Comparison of ENCODE assay signal across 4 cellular contexts in the genomic region with DNA sequence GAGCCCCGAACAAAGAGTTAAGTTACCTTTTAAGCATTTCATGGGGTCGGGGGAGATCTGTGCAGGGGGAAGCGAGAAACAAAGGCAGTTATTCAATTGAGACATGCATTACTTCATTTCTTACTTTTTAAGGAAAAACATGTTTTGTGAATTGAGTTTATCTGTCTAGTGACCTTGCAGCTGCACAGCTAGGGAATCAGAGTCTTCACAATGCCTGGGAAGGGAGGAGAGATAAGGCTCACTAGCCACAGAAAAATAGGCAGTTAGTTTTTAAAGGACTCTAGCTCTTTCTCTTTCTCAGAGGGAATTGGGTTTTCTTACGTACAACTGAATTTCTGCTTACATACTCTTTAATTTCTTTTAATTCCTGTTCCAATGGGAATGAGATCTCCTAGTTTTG.
"Had no signal": no experiment of that assay in that cellular context is flagged by ENCODE, and none has a peak within 500 bp of the region (broad histone marks: within the 10 kb centered on the region; RNA-seq: fewer than 3 reads in every experiment).

No MANE protein-coding gene starts in this region.

- H2AFZ ChIP-seq: GM23338 had no signal

- H3K4me2 ChIP-seq: GM23338 had no signal

- DNase-seq: HCEC 1CT, IMR-90, KBM-7 had no signal

- H3K4me3 ChIP-seq: GM23338 had no signal
